Comparison of ENCODE assay signal across 1 cellular context in the genomic region with DNA sequence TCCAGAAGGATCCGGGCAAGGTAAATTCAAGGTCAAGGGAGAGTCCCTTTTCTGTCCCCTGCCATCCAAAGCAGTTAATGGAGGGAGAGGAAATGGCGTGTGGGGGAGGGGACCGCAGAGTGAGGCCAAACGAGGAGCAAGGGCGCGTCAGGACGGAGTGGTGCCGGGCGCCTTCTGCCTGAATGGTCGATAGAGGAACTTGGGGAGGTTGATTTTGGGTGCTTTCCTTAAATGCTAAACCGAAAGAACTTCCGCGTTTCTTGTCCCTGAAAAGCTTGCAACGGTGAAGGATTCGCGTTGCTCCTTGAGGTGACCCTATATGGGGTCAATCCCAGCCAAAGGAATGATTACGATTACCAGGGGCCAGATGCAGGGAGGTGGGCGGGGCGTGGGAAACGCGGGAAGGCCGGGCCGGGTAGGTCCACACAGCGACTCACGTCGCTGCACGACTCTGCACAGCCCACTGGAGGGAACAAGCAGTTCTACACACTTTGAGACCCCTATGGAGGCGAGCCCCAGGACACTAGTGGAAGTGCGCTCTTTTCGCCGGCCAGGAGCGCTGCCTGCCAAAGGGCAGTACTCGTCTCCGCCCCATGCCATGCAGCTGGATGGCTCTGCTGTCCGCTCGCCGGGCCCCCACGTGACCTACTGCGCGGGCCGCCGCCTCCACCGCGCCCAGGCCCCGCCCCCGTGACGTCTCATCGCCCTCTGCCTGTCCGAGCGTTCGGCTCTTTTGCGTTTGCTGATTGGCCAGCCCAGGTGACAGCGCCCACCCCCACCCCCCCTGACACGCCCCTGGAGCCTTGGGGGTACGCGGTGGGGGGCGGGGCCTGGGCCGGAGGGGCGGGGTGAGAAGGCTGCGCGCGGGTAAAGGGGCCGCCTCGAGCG.
A peak's percentile ranks its signal among the peaks of the same experiment; 100 is the strongest.
TF ChIP-seq lines count a peak whose summit lies in the region.

No MANE protein-coding gene starts in this region.

TF ChIP-seq in HepG2, 621 proteins besides CTCF, POLR2A, EP300 and RAD21 (continued from another document and continues in another):
- TF ChIP-seq, protein P1, sequence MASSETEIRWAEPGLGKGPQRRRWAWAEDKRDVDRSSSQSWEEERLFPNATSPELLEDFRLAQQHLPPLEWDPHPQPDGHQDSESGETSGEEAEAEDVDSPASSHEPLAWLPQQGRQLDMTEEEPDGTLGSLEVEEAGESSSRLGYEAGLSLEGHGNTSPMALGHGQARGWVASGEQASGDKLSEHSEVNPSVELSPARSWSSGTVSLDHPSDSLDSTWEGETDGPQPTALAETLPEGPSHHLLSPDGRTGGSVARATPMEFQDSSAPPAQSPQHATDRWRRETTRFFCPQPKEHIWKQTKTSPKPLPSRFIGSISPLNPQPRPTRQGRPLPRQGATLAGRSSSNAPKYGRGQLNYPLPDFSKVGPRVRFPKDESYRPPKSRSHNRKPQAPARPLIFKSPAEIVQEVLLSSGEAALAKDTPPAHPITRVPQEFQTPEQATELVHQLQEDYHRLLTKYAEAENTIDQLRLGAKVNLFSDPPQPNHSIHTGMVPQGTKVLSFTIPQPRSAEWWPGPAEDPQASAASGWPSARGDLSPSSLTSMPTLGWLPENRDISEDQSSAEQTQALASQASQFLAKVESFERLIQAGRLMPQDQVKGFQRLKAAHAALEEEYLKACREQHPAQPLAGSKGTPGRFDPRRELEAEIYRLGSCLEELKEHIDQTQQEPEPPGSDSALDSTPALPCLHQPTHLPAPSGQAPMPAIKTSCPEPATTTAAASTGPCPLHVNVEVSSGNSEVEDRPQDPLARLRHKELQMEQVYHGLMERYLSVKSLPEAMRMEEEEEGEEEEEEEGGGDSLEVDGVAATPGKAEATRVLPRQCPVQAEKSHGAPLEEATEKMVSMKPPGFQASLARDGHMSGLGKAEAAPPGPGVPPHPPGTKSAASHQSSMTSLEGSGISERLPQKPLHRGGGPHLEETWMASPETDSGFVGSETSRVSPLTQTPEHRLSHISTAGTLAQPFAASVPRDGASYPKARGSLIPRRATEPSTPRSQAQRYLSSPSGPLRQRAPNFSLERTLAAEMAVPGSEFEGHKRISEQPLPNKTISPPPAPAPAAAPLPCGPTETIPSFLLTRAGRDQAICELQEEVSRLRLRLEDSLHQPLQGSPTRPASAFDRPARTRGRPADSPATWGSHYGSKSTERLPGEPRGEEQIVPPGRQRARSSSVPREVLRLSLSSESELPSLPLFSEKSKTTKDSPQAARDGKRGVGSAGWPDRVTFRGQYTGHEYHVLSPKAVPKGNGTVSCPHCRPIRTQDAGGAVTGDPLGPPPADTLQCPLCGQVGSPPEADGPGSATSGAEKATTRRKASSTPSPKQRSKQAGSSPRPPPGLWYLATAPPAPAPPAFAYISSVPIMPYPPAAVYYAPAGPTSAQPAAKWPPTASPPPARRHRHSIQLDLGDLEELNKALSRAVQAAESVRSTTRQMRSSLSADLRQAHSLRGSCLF (CRISPR knock-in tag; IDR thresholded peaks at IDR 0.05; ENCODE audit: borderline replicate concordance): no peak
- no peak for TF ChIP-seq ZZZ3 (CRISPR knock-in tag; IDR thresholded peaks at IDR 0.05; ENCODE audit: borderline replicate concordance)
- TF ChIP-seq, protein P2, sequence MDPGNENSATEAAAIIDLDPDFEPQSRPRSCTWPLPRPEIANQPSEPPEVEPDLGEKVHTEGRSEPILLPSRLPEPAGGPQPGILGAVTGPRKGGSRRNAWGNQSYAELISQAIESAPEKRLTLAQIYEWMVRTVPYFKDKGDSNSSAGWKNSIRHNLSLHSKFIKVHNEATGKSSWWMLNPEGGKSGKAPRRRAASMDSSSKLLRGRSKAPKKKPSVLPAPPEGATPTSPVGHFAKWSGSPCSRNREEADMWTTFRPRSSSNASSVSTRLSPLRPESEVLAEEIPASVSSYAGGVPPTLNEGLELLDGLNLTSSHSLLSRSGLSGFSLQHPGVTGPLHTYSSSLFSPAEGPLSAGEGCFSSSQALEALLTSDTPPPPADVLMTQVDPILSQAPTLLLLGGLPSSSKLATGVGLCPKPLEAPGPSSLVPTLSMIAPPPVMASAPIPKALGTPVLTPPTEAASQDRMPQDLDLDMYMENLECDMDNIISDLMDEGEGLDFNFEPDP (CRISPR knock-in tag; conservative IDR thresholded peaks at IDR 0.05): no peak
- no peak for TF ChIP-seq ZNF678 (CRISPR knock-in tag; IDR thresholded peaks at IDR 0.05)
- TF ChIP-seq TMF1 (CRISPR knock-in tag; IDR thresholded peaks at IDR 0.05; ENCODE audit: low read depth): no peak
- TF ChIP-seq, protein P3, sequence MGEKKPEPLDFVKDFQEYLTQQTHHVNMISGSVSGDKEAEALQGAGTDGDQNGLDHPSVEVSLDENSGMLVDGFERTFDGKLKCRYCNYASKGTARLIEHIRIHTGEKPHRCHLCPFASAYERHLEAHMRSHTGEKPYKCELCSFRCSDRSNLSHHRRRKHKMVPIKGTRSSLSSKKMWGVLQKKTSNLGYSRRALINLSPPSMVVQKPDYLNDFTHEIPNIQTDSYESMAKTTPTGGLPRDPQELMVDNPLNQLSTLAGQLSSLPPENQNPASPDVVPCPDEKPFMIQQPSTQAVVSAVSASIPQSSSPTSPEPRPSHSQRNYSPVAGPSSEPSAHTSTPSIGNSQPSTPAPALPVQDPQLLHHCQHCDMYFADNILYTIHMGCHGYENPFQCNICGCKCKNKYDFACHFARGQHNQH (CRISPR knock-in tag; IDR thresholded peaks at IDR 0.05): no peak
- no peak for TF ChIP-seq MAF1 (CRISPR knock-in tag; IDR thresholded peaks at IDR 0.05; ENCODE audit: borderline replicate concordance)
- no peak for TF ChIP-seq TOPORS (CRISPR knock-in tag; IDR thresholded peaks at IDR 0.05)
- TF ChIP-seq ZNF652 (CRISPR knock-in tag; IDR thresholded peaks at IDR 0.05; ENCODE audit: borderline replicate concordance, low read depth): no peak
- no peak for TF ChIP-seq ZNF251 (CRISPR knock-in tag; IDR thresholded peaks at IDR 0.05)
- no peak for TF ChIP-seq LCORL (IDR thresholded peaks at IDR 0.05)
- no peak for TF ChIP-seq LCORL (CRISPR knock-in tag; IDR thresholded peaks at IDR 0.05)
- TF ChIP-seq SMYD3 (CRISPR knock-in tag; IDR thresholded peaks at IDR 0.05): no peak
- no peak for TF ChIP-seq ZFP36L2 (CRISPR knock-in tag; IDR thresholded peaks at IDR 0.05)
- TF ChIP-seq ZNF20 (CRISPR knock-in tag; IDR thresholded peaks at IDR 0.05): no peak
- TF ChIP-seq SP140L (CRISPR knock-in tag; IDR thresholded peaks at IDR 0.05; ENCODE audit: borderline replicate concordance): no peak
- no peak for TF ChIP-seq ATF6 (CRISPR knock-in tag; conservative IDR thresholded peaks at IDR 0.05)
- no peak for TF ChIP-seq BCLAF1 (IDR thresholded peaks at IDR 0.05)
- TF ChIP-seq, protein P4, sequence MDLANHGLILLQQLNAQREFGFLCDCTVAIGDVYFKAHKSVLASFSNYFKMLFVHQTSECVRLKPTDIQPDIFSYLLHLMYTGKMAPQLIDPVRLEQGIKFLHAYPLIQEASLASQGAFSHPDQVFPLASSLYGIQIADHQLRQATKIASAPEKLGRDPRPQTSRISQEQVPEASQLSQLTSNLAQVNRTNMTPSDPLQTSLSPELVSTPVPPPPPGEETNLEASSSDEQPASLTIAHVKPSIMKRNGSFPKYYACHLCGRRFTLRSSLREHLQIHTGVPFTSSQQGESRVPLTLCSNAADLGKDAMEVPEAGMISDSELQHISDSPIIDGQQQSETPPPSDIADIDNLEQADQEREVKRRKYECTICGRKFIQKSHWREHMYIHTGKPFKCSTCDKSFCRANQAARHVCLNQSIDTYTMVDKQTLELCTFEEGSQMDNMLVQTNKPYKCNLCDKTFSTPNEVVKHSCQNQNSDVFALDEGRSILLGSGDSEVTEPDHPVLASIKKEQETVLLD (CRISPR knock-in tag; IDR thresholded peaks at IDR 0.05; ENCODE audit: low read depth): no peak
- no peak for TF ChIP-seq BRCA1 (CRISPR knock-in tag; IDR thresholded peaks at IDR 0.05)
- TF ChIP-seq TEF (CRISPR knock-in tag; IDR thresholded peaks at IDR 0.05): no peak
- no peak for TF ChIP-seq PRDM10 (CRISPR knock-in tag; IDR thresholded peaks at IDR 0.05; ENCODE audit: low read depth)
- TF ChIP-seq, protein P5, sequence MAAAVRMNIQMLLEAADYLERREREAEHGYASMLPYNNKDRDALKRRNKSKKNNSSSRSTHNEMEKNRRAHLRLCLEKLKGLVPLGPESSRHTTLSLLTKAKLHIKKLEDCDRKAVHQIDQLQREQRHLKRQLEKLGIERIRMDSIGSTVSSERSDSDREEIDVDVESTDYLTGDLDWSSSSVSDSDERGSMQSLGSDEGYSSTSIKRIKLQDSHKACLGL (CRISPR knock-in tag; IDR thresholded peaks at IDR 0.05): peak; percentile 73; the same call in 1 of the 2 replicates
- no peak for TF ChIP-seq ZNF703 (CRISPR knock-in tag; IDR thresholded peaks at IDR 0.05; ENCODE audit: borderline replicate concordance)
- TF ChIP-seq AGO1 (IDR thresholded peaks at IDR 0.05; ENCODE audit: low read depth, low read length, poor library complexity, severe bottlenecking): no peak
- no peak for TF ChIP-seq ZBTB7B (CRISPR knock-in tag; IDR thresholded peaks at IDR 0.05)
- peak; percentile 83 for TF ChIP-seq ARNTL (CRISPR knock-in tag; IDR thresholded peaks at IDR 0.05)
- TF ChIP-seq, protein P6, sequence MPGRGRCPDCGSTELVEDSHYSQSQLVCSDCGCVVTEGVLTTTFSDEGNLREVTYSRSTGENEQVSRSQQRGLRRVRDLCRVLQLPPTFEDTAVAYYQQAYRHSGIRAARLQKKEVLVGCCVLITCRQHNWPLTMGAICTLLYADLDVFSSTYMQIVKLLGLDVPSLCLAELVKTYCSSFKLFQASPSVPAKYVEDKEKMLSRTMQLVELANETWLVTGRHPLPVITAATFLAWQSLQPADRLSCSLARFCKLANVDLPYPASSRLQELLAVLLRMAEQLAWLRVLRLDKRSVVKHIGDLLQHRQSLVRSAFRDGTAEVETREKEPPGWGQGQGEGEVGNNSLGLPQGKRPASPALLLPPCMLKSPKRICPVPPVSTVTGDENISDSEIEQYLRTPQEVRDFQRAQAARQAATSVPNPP (CRISPR knock-in tag; IDR thresholded peaks at IDR 0.05): no peak
- no peak for TF ChIP-seq ZNF343 (CRISPR knock-in tag; IDR thresholded peaks at IDR 0.05)
- no peak for TF ChIP-seq TCF7 (IDR thresholded peaks at IDR 0.05; ENCODE audit: low read depth)
- no peak for TF ChIP-seq RNF2 (conservative IDR thresholded peaks at IDR 0.05; ENCODE audit: low read depth)
- TF ChIP-seq TBL1XR1 (IDR thresholded peaks at IDR 0.05; ENCODE audit: borderline replicate concordance, low read length, partially characterized antibody): no peak
- TF ChIP-seq ZNF432 (CRISPR knock-in tag; IDR thresholded peaks at IDR 0.05; ENCODE audit: borderline replicate concordance): no peak
- no peak for TF ChIP-seq SIX4 (CRISPR knock-in tag; IDR thresholded peaks at IDR 0.05)
- peak; percentile 74 for TF ChIP-seq POLR2G (IDR thresholded peaks at IDR 0.05; ENCODE audit: low read depth, low read length)
